Comparison of ENCODE assay signal across 4 cellular contexts in the genomic region with DNA sequence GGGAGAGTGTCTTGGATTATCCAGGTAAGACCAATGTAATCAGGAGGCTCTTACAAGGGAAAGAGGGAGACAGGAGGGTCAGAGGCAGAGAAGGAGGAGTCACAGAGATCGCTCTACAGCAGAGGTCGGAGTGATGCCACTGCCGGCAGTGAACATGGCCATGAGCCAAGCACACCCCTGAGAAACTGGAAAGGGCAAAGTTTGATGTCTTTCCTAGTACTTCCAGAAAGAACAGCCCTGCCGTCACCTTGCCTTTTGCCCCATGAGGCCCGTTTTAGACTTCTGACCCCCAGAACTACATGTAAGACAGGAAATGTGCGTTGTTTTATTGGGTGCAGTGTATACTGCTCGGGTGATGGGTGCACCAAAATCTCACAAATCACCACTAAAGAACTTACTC.
"Had no signal": no experiment of that assay in that cellular context is flagged by ENCODE, and none has a peak within 500 bp of the region (broad histone marks: within the 10 kb centered on the region; RNA-seq: fewer than 3 reads in every experiment).

No MANE protein-coding gene starts in this region.

- H3K4me3 Mint-ChIP-seq: GM23338, H9 had no signal

- H3K4me2 ChIP-seq: GM23338 had no signal

- H3K4me3 ChIP-seq: GM23338 had no signal

- H2AFZ ChIP-seq: GM23338 had no signal

- ATAC-seq: GM23338 had no signal

- DNase-seq: H9, HCEC 1CT, IMR-90 had no signal

- H3K27ac Mint-ChIP-seq: GM23338, H9 had no signal
